In genomic region chr5:166750376-166750775, GRCh38 we compare ENCODE assay signal across 6 cellular contexts.
"Had no signal": no experiment of that assay in that cellular context is flagged by ENCODE, and none has a peak within 500 bp of the region (broad histone marks: within the 10 kb centered on the region; RNA-seq: fewer than 3 reads in every experiment).

No MANE protein-coding gene starts in this region.

- H3K4me1 ChIP-seq: HAP-1 had no signal

- H2AFZ ChIP-seq: GM23248 had no signal

- DNase-seq: GM23248, HFFc6 had no signal

- H3K27ac ChIP-seq: GM23248, HL-60 had no signal

- H3K36me3 ChIP-seq: HAP-1 had no signal

- H3K4me3 ChIP-seq: GM23248, HAP-1 had no signal

- H3K9ac ChIP-seq: GM23248 had no signal

- ATAC-seq: HCT116, HepG2 had no signal

- H3K9me3 ChIP-seq: HAP-1 had no signal
